In genomic region chr3:48652923-48653715, GRCh38 we compare ENCODE assay signal across 19 cellular contexts. TPM values are rescaled to one million over a fixed set of nuclear protein-coding genes. Genes with fewer than 3 reads are reported as not detected.
"Had no signal": no experiment of that assay in that cellular context is flagged by ENCODE, and none has a peak within 500 bp of the region (broad histone marks: within the 10 kb centered on the region; RNA-seq: fewer than 3 reads in every experiment).

No MANE protein-coding gene starts in this region.

- ATAC-seq: effector memory CD8-positive, alpha-beta T cell; pancreas; upper lobe of right lung had no signal

- H3K9me3 Mint-ChIP-seq: activated naive CD4-positive, alpha-beta T cell treated with anti-CD3 and anti-CD28 coated beads, Interleukin-2, amount 10 ng/mL, durations not matched to agents 7 days and 5 days; effector memory CD8-positive, alpha-beta T cell had no signal

- H3K27me3 ChIP-seq: ascending aorta, breast epithelium, pancreas, upper lobe of right lung had no signal

- DNase-seq: activated CD4-positive, alpha-beta T cell treated with anti-CD3 and anti-CD28 coated beads, Interleukin-2, amount 50 U/mL, for 1 hour; activated CD4-positive, CD25-positive, alpha-beta regulatory T cell; activated naive CD4-positive, alpha-beta T cell treated with anti-CD3 and anti-CD28 coated beads, Interleukin-2, amount 10 ng/mL, durations not matched to agents 7 days and 5 days; activated T-cell treated with anti-CD3 and anti-CD28 coated beads for 4 hours; dermis blood vessel endothelial cell; effector memory CD8-positive, alpha-beta T cell; foreskin melanocyte; head of caudate nucleus; sigmoid colon; spleen; stimulated activated CD4-positive, alpha-beta T cell treated with anti-CD3 and anti-CD28 coated beads, Interleukin-1b, Interleukin-23, amount 100 ng/mL, for 48 hours; upper lobe of right lung had no signal

- H3K36me3 ChIP-seq: ascending aorta, breast epithelium, pancreas, sigmoid colon, spleen, thoracic aorta, upper lobe of right lung had no signal

- H3K9me3 ChIP-seq: ascending aorta, breast epithelium, pancreas, sigmoid colon, spleen, thoracic aorta, upper lobe of right lung had no signal

- H3K27me3 Mint-ChIP-seq: effector memory CD8-positive, alpha-beta T cell had no signal

- H3K27ac Mint-ChIP-seq: activated naive CD4-positive, alpha-beta T cell treated with anti-CD3 and anti-CD28 coated beads, Interleukin-2, amount 10 ng/mL, durations not matched to agents 7 days and 5 days; effector memory CD8-positive, alpha-beta T cell had no signal

- H3K27ac ChIP-seq: ascending aorta, breast epithelium, pancreas, sigmoid colon, spleen, thoracic aorta, upper lobe of right lung had no signal

- H3K4me3 ChIP-seq: ascending aorta, breast epithelium, pancreas, sigmoid colon, spleen, thoracic aorta, upper lobe of right lung had no signal

- H3K4me1 ChIP-seq: breast epithelium, pancreas had no signal

RNA-seq across cellular contexts. Expression of gene TMEM89, which starts 31.6 kb away (rescaled TPM):
- total RNA-seq: ascending aorta; breast epithelium; dermis blood vessel endothelial cell; fibroblast of lung; lower leg skin; pancreas; sigmoid colon; spleen; T-helper 1 cell treated with Interleukin-12 subunit alpha and Interleukin-12 subunit beta and Interleukin-4 antibody, amounts not matched to agents 30 ng/mL and 1 ng/mL, for 36 hours; upper lobe of right lung had no signal
- polyA plus RNA-seq: fibroblast of lung, pancreas had no signal
